In genomic region chr7:45186261-45186813, GRCh38 we compare ENCODE assay signal across 33 cellular contexts. TPM values are rescaled to one million over a fixed set of nuclear protein-coding genes. Genes with fewer than 3 reads are reported as not detected.
"Had no signal": no experiment of that assay in that cellular context is flagged by ENCODE, and none has a peak within 500 bp of the region (broad histone marks: within the 10 kb centered on the region; RNA-seq: fewer than 3 reads in every experiment).

No MANE protein-coding gene starts in this region.

- H3K27ac ChIP-seq: coronary artery, dorsolateral prefrontal cortex, gastroesophageal sphincter, hepatocyte, neural progenitor cell, SK-N-MC, testis, transverse colon, uterus had no signal

- H3K36me3 ChIP-seq: gastroesophageal sphincter, neural progenitor cell, transverse colon, uterus had no signal

- H3K27me3 Mint-ChIP-seq: activated naive CD4-positive, alpha-beta T cell treated with anti-CD3 and anti-CD28 coated beads, Interleukin-2, amount 50 U/mL, for 24 hours had no signal

- H3K4me1 ChIP-seq: gastroesophageal sphincter, neural progenitor cell, testis, transverse colon, uterus had no signal

- H3K79me2 ChIP-seq: hepatocyte had no signal

- H2AFZ ChIP-seq: hepatocyte, neural progenitor cell had no signal

- H3K9me3 Mint-ChIP-seq: activated CD4-positive, alpha-beta T cell treated with anti-CD3 and anti-CD28 coated beads, Interleukin-2, amount 10 ng/mL, durations not matched to agents 24 days and 14 days; activated CD8-positive, alpha-beta T cell treated with anti-CD3 and anti-CD28 coated beads for 36 hours; activated naive CD4-positive, alpha-beta T cell treated with anti-CD3 and anti-CD28 coated beads, Interleukin-2, amount 50 U/mL, for 24 hours; activated T-cell treated with anti-CD3 and anti-CD28 coated beads, Interleukin-2, amount 50 U/mL, for 24 hours; effector memory CD8-positive, alpha-beta T cell; natural killer cell; neural progenitor cell; T-helper 1 cell treated with Interleukin-12 subunit alpha and Interleukin-12 subunit beta and Interleukin-4 antibody, amounts not matched to agents 30 μg/mL and 1 μg/mL, for 36 hours had no signal

- H3K9ac ChIP-seq: neural progenitor cell had no signal

- H3K4me3 Mint-ChIP-seq: activated CD4-positive, alpha-beta T cell treated with anti-CD3 and anti-CD28 coated beads, Interleukin-2, amount 10 ng/mL, durations not matched to agents 24 days and 14 days; activated CD8-positive, alpha-beta T cell treated with anti-CD3 and anti-CD28 coated beads for 36 hours; activated naive CD4-positive, alpha-beta T cell treated with anti-CD3 and anti-CD28 coated beads, Interleukin-2, amount 50 U/mL, for 24 hours; activated T-cell treated with anti-CD3 and anti-CD28 coated beads, Interleukin-2, amount 50 U/mL, for 24 hours; effector memory CD8-positive, alpha-beta T cell; natural killer cell; neural progenitor cell; T-helper 1 cell treated with Interleukin-12 subunit alpha and Interleukin-12 subunit beta and Interleukin-4 antibody, amounts not matched to agents 30 μg/mL and 1 μg/mL, for 36 hours had no signal

- DNase-seq: activated CD4-positive, alpha-beta T cell treated with anti-CD3 and anti-CD28 coated beads, Interleukin-2, amount 10 ng/mL, durations not matched to agents 24 days and 14 days; activated CD4-positive, CD25-positive, alpha-beta regulatory T cell treated with anti-CD3 and anti-CD28 coated beads, Interleukin-2, amount 50 U/mL, for 72 hours; activated CD8-positive, alpha-beta T cell treated with anti-CD3 and anti-CD28 coated beads for 36 hours; activated T-cell treated with anti-CD3 and anti-CD28 coated beads, Interleukin-2, amount 50 U/mL, for 24 hours; anterior cingulate cortex; effector memory CD8-positive, alpha-beta T cell; mesendoderm; natural killer cell; stimulated activated CD4-positive, alpha-beta T cell treated with anti-CD3 and anti-CD28 coated beads, Interleukin-15, amount 100 ng/mL, for 24 hours; stimulated activated CD4-positive, alpha-beta T cell treated with anti-CD3 and anti-CD28 coated beads, Interleukin-2, amount 100 ng/mL, for 24 hours; stimulated activated naive CD4-positive, alpha-beta T cell; SW 1271; T1000; testis; transverse colon; uterus had no signal

- H3K27me3 ChIP-seq: gastroesophageal sphincter, hepatocyte, neural progenitor cell, testis, transverse colon, uterus had no signal

- FAIRE-seq: bronchial epithelial cell, endothelial cell of umbilical vein, keratinocyte had no signal

- H3K27ac Mint-ChIP-seq: activated CD4-positive, alpha-beta T cell treated with anti-CD3 and anti-CD28 coated beads, Interleukin-2, amount 10 ng/mL, durations not matched to agents 24 days and 14 days; activated CD8-positive, alpha-beta T cell treated with anti-CD3 and anti-CD28 coated beads for 36 hours; activated naive CD4-positive, alpha-beta T cell treated with anti-CD3 and anti-CD28 coated beads, Interleukin-2, amount 50 U/mL, for 24 hours; activated T-cell treated with anti-CD3 and anti-CD28 coated beads, Interleukin-2, amount 50 U/mL, for 24 hours; natural killer cell; neural progenitor cell; progenitor cell of endocrine pancreas; T-helper 1 cell treated with Interleukin-12 subunit alpha and Interleukin-12 subunit beta and Interleukin-4 antibody, amounts not matched to agents 30 μg/mL and 1 μg/mL, for 36 hours had no signal

- H3K9me3 ChIP-seq: gastroesophageal sphincter, testis, transverse colon, uterus had no signal

- ATAC-seq: activated CD8-positive, alpha-beta T cell treated with anti-CD3 and anti-CD28 coated beads for 36 hours; effector memory CD8-positive, alpha-beta T cell; gastroesophageal sphincter; natural killer cell; sciatic nerve had no signal

- H3K4me1 Mint-ChIP-seq: activated CD4-positive, alpha-beta T cell treated with anti-CD3 and anti-CD28 coated beads, Interleukin-2, amount 10 ng/mL, durations not matched to agents 24 days and 14 days; activated naive CD4-positive, alpha-beta T cell treated with anti-CD3 and anti-CD28 coated beads, Interleukin-2, amount 50 U/mL, for 24 hours had no signal

- H3K4me2 ChIP-seq: hepatocyte, neural progenitor cell, smooth muscle cell had no signal

- H3K36me3 Mint-ChIP-seq: activated naive CD4-positive, alpha-beta T cell treated with anti-CD3 and anti-CD28 coated beads, Interleukin-2, amount 50 U/mL, for 24 hours; natural killer cell; neural progenitor cell had no signal

- H3K4me3 ChIP-seq: coronary artery, dorsolateral prefrontal cortex, gastroesophageal sphincter, hepatocyte, lung, neural progenitor cell, SK-N-MC, smooth muscle cell, testis, transverse colon, uterus had no signal

RNA-seq across cellular contexts. Expression of gene RAMP3, which starts 28.7 kb away (rescaled TPM):
- total RNA-seq: activated CD4-positive, alpha-beta T cell treated with anti-CD3 and anti-CD28 coated beads, Interleukin-2, amount 10 ng/mL, durations not matched to agents 24 days and 14 days; activated CD8-positive, alpha-beta T cell treated with anti-CD3 and anti-CD28 coated beads for 36 hours; bronchial epithelial cell; endothelial cell of umbilical vein; fibroblast of villous mesenchyme; hepatocyte; natural killer cell; progenitor cell of endocrine pancreas; smooth muscle cell had no signal
- polyA plus RNA-seq: endothelial cell of umbilical vein, fibroblast of lung, hepatocyte, keratinocyte, smooth muscle cell had no signal
